Comparison of ENCODE assay signal across 2 cellular contexts in genomic region chr10:4956955-4957645, GRCh38.
TF ChIP-seq lines count a peak whose summit lies in the region.
"Not testable (repeated sequence)": the region's sequence is repeated elsewhere in the genome, so short reads cannot be mapped to it uniquely, and the experiment has no call there.

No MANE protein-coding gene starts in this region.

TF ChIP-seq in K562, 482 proteins besides CTCF, POLR2A, EP300 and RAD21:
- peak; percentile 74 for TF ChIP-seq NFE2 (IDR thresholded peaks at IDR 0.05; ENCODE audit: low read depth)
TF ChIP-seq in K562: peak in this region for 1; not testable (repeated sequence) for 481.

TF ChIP-seq in HepG2, 621 proteins besides CTCF, POLR2A, EP300 and RAD21:
- TF ChIP-seq GATAD2A (CRISPR knock-in tag; IDR thresholded peaks at IDR 0.05) = peak; percentile 72
- TF ChIP-seq, protein P1, sequence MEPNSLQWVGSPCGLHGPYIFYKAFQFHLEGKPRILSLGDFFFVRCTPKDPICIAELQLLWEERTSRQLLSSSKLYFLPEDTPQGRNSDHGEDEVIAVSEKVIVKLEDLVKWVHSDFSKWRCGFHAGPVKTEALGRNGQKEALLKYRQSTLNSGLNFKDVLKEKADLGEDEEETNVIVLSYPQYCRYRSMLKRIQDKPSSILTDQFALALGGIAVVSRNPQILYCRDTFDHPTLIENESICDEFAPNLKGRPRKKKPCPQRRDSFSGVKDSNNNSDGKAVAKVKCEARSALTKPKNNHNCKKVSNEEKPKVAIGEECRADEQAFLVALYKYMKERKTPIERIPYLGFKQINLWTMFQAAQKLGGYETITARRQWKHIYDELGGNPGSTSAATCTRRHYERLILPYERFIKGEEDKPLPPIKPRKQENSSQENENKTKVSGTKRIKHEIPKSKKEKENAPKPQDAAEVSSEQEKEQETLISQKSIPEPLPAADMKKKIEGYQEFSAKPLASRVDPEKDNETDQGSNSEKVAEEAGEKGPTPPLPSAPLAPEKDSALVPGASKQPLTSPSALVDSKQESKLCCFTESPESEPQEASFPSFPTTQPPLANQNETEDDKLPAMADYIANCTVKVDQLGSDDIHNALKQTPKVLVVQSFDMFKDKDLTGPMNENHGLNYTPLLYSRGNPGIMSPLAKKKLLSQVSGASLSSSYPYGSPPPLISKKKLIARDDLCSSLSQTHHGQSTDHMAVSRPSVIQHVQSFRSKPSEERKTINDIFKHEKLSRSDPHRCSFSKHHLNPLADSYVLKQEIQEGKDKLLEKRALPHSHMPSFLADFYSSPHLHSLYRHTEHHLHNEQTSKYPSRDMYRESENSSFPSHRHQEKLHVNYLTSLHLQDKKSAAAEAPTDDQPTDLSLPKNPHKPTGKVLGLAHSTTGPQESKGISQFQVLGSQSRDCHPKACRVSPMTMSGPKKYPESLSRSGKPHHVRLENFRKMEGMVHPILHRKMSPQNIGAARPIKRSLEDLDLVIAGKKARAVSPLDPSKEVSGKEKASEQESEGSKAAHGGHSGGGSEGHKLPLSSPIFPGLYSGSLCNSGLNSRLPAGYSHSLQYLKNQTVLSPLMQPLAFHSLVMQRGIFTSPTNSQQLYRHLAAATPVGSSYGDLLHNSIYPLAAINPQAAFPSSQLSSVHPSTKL (CRISPR knock-in tag; IDR thresholded peaks at IDR 0.05) = peak; percentile 78
- TF ChIP-seq SOX6, FOXA1 (IDR thresholded peaks at IDR 0.05): not testable (repeated sequence)
- peak; percentile 58; the same call in 1 of the 2 replicates for TF ChIP-seq SOX6 (CRISPR knock-in tag; IDR thresholded peaks at IDR 0.05)
- peak; percentile 56; the same call in 1 of the 2 replicates for TF ChIP-seq NCOA2 (CRISPR knock-in tag; IDR thresholded peaks at IDR 0.05)
- peak; percentile 92 for TF ChIP-seq NFE2L2 (IDR thresholded peaks at IDR 0.05; ENCODE audit: low read length)
- TF ChIP-seq FOSL2 (CRISPR knock-in tag; IDR thresholded peaks at IDR 0.05) = peak; percentile 81
- TF ChIP-seq ISL2 (CRISPR knock-in tag; IDR thresholded peaks at IDR 0.05) = 0 out of 2 replicates have a peak, but pooled peaks have one; percentile 18
- TF ChIP-seq SOX5 (CRISPR knock-in tag; IDR thresholded peaks at IDR 0.05; ENCODE audit: borderline replicate concordance) = peak; percentile 67; the same call in 1 of the 2 replicates
- TF ChIP-seq MAFK (conservative IDR thresholded peaks at IDR 0.05 in 1 of 2, IDR thresholded peaks at IDR 0.05 in 1 of 2; ENCODE audit: low read length in 2 of 2) = peak; percentile 19 to 41; a peak in 1 of 4 replicates
- peak; percentile 58; the same call in 1 of the 2 replicates for TF ChIP-seq HMG20A (CRISPR knock-in tag; IDR thresholded peaks at IDR 0.05; ENCODE audit: borderline replicate concordance)
- TF ChIP-seq SAP130 (CRISPR knock-in tag; IDR thresholded peaks at IDR 0.05; ENCODE audit: low read depth) = 0 out of 2 replicates have a peak, but pooled peaks have one; percentile 33
- peak; percentile 33; the same call in 1 of the 2 replicates for TF ChIP-seq BCL6 (CRISPR knock-in tag; IDR thresholded peaks at IDR 0.05)
- TF ChIP-seq, protein P2, sequence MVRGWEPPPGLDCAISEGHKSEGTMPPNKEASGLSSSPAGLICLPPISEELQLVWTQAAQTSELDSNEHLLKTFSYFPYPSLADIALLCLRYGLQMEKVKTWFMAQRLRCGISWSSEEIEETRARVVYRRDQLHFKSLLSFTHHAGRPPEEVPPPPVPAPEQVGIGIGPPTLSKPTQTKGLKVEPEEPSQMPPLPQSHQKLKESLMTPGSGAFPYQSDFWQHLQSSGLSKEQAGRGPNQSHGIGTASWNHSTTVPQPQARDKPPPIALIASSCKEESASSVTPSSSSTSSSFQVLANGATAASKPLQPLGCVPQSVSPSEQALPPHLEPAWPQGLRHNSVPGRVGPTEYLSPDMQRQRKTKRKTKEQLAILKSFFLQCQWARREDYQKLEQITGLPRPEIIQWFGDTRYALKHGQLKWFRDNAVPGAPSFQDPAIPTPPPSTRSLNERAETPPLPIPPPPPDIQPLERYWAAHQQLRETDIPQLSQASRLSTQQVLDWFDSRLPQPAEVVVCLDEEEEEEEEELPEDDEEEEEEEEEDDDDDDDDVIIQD (CRISPR knock-in tag; IDR thresholded peaks at IDR 0.05; ENCODE audit: low read depth) = peak; percentile 44; the same call in 1 of the 2 replicates
- TF ChIP-seq MED1 (CRISPR knock-in tag; IDR thresholded peaks at IDR 0.05) = peak; percentile 46
- TF ChIP-seq RARA (CRISPR knock-in tag; IDR thresholded peaks at IDR 0.05) = 0 out of 2 replicates have a peak, but pooled peaks have one; percentile 8
- TF ChIP-seq FOXA3 (CRISPR knock-in tag; IDR thresholded peaks at IDR 0.05) = peak; percentile 76
- 0 out of 2 replicates have a peak, but pooled peaks have one; percentile 22 for TF ChIP-seq MAFF (IDR thresholded peaks at IDR 0.05; ENCODE audit: low read depth, low read length)
- peak; percentile 65; the same call in 1 of the 2 replicates for TF ChIP-seq SOX13 (IDR thresholded peaks at IDR 0.05)
- TF ChIP-seq SOX13 (CRISPR knock-in tag; conservative IDR thresholded peaks at IDR 0.05 in 1 of 2, IDR thresholded peaks at IDR 0.05 in 1 of 2) = peak in 1 of 2 experiments; percentile 76; a peak in 2 of 4 replicates
- TF ChIP-seq FOXA1 (CRISPR knock-in tag; IDR thresholded peaks at IDR 0.05) = peak; percentile 55; the same call in 1 of the 2 replicates
